27 cellular contexts compared by ENCODE assay signal in genomic region chr1:215111916-215112315, GRCh38. TPM values are rescaled to one million over a fixed set of nuclear protein-coding genes. Genes with fewer than 3 reads are reported as not detected.
"Had no signal": no experiment of that assay in that cellular context is flagged by ENCODE, and none has a peak within 500 bp of the region (broad histone marks: within the 10 kb centered on the region; RNA-seq: fewer than 3 reads in every experiment).

No MANE protein-coding gene starts in this region.

- H3K9me3 ChIP-seq: adrenal gland, SJCRH30 had no signal

- H3K27me3 ChIP-seq: adrenal gland, SJCRH30 had no signal

- DNase-seq: activated CD4-positive, alpha-beta T cell treated with anti-CD3 and anti-CD28 coated beads for 48 hours; activated CD4-positive, alpha-beta T cell treated with anti-CD3 and anti-CD28 coated beads, Interleukin-2, amount 50 U/mL, for 4 hours; activated CD4-positive, CD25-positive, alpha-beta regulatory T cell treated with anti-CD3 and anti-CD28 coated beads, Interleukin-2, amount 50 U/mL, for 72 hours; activated CD8-positive, alpha-beta memory T cell treated with anti-CD3 and anti-CD28 coated beads, Interleukin-2, amount 50 U/mL, for 48 hours; activated CD8-positive, alpha-beta T cell treated with anti-CD3 and anti-CD28 coated beads, Interleukin-2, amount 10 ng/mL, durations not matched to agents 7 days and 5 days; activated naive CD4-positive, alpha-beta T cell treated with anti-CD3 and anti-CD28 coated beads, Interleukin-2, amount 50 U/mL, for 16 hours; activated naive CD8-positive, alpha-beta T cell treated with anti-CD3 and anti-CD28 coated beads, Interleukin-2, amount 10 ng/mL, durations not matched to agents 7 days and 5 days; activated T-cell treated with anti-CD3 and anti-CD28 coated beads, Interleukin-2, amount 50 U/mL, for 1 hour; adrenal gland; anterior cingulate cortex; central memory CD4-positive, alpha-beta T cell; Kasumi-1; KBM-7; NCI-H1092; NCI-H1417; NCI-H1694 treated with DMSO at 0.1 percent for 48 hours; NCI-H2081; NCI-H446; NCI-H524; NCI-H748 treated with DMSO at 0.1 percent for 48 hours; SJCRH30; SW 1271 had no signal

- H3K4me1 ChIP-seq: SJCRH30 had no signal

- H3K36me3 ChIP-seq: adrenal gland, SJCRH30 had no signal

- H3K4me3 ChIP-seq: adrenal gland, SJCRH30 had no signal

- H3K27ac ChIP-seq: adrenal gland, SJCRH30 had no signal

- ATAC-seq: activated CD8-positive, alpha-beta T cell treated with anti-CD3 and anti-CD28 coated beads, Interleukin-2, amount 10 ng/mL, durations not matched to agents 7 days and 5 days; Right ventricle myocardium inferior; SK-N-SH treated with all-trans-retinoic acid at 6 μM for 48 hours had no signal

RNA-seq across cellular contexts. Expression of gene KCNK2, which starts 29.4 kb away (rescaled TPM):
- total RNA-seq: activated CD8-positive, alpha-beta T cell treated with anti-CD3 and anti-CD28 coated beads, Interleukin-2, amount 10 ng/mL, durations not matched to agents 7 days and 5 days; activated naive CD8-positive, alpha-beta T cell treated with anti-CD3 and anti-CD28 coated beads, Interleukin-2, amount 10 ng/mL, durations not matched to agents 7 days and 5 days; chondrocyte; OCI-LY7; SJCRH30; T-helper 1 cell treated with Interleukin-12 subunit alpha and Interleukin-12 subunit beta and Interleukin-4 antibody, amounts not matched to agents 30 ng/mL and 1 ng/mL, for 36 hours had no signal
